In genomic region chrY:7769790-7770375, GRCh38 we compare ENCODE assay signal across 19 cellular contexts.
"Had no signal": no experiment of that assay in that cellular context is flagged by ENCODE, and none has a peak within 500 bp of the region (broad histone marks: within the 10 kb centered on the region; RNA-seq: fewer than 3 reads in every experiment).

No MANE protein-coding gene starts in this region.

- ATAC-seq: esophagus mucosa; left ventricle myocardium superior; mucosa of descending colon; natural killer cell; stimulated activated naive CD8-positive, alpha-beta T cell treated with anti-CD3 and anti-CD28 coated beads, Interleukin-15, Interleukin-2, amounts not matched to agents 100 U/mL and 50 U/mL, for 24 hours had no signal

- DNase-seq: activated CD4-positive, alpha-beta T cell treated with anti-CD3 and anti-CD28 coated beads, Interleukin-2, amount 50 U/mL, for 4 hours; activated CD4-positive, CD25-positive, alpha-beta regulatory T cell treated with anti-CD3 and anti-CD28 coated beads, Interleukin-2, amount 50 U/mL, for 72 hours; activated naive CD4-positive, alpha-beta T cell; activated naive CD8-positive, alpha-beta T cell treated with anti-CD3 and anti-CD28 coated beads, Interleukin-2, amount 10 ng/mL, durations not matched to agents 7 days and 5 days; activated T-cell treated with anti-CD3 and anti-CD28 coated beads for 4 hours; anterior cingulate cortex; dorsolateral prefrontal cortex; endodermal cell; glutamatergic neuron; hypothalamus; left ventricle myocardium superior; mucosa of descending colon; natural killer cell; posterior cingulate gyrus; stimulated activated naive CD8-positive, alpha-beta T cell treated with anti-CD3 and anti-CD28 coated beads, Interleukin-15, Interleukin-2, amounts not matched to agents 100 U/mL and 50 U/mL, for 24 hours; T1000; transverse colon had no signal

- H3K4me3 ChIP-seq: dorsolateral prefrontal cortex, mucosa of descending colon, right atrium auricular region, transverse colon had no signal
